Comparison of ENCODE assay signal across 20 cellular contexts in the genomic region with DNA sequence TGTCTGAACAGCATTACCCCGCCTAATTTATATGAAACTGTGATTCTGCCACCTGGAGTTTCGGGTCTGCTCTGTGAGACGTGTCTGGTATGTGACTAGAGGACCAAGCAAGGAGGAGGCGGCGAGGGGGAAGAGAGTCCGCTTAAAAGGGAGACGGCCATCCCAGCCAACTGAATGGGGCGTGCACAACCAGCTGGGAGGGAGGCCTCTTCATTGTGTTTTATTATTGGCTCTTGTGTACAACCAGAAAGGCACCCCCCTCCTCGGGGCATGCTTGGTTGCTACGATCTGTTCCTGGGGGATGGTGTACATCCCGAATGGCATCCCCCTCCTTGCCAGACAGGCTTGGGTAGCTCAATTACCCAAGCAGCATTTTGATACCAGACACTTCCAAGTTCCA.
"Had no signal": no experiment of that assay in that cellular context is flagged by ENCODE, and none has a peak within 500 bp of the region (broad histone marks: within the 10 kb centered on the region; RNA-seq: fewer than 3 reads in every experiment).

No MANE protein-coding gene starts in this region.

- DNase-seq: effector memory CD4-positive, alpha-beta T cell; esophagus squamous epithelium; foreskin fibroblast; glutamatergic neuron; immature natural killer cell; kidney; left cardiac atrium; left ventricle myocardium superior; mesendoderm; naive B cell; ovary; stimulated activated CD4-positive, alpha-beta T cell treated with anti-CD3 and anti-CD28 coated beads, Interleukin-2, amount 100 ng/mL, for 48 hours; stimulated activated naive CD8-positive, alpha-beta T cell treated with anti-CD3 and anti-CD28 coated beads, Interleukin-15, Interleukin-2, amounts not matched to agents 100 U/mL and 50 U/mL, for 24 hours; trophoblast cell had no signal

- H3K27ac ChIP-seq: epithelial cell of prostate, esophagus squamous epithelium, gastroesophageal sphincter, ovary, right atrium auricular region had no signal

- H3K9me3 Mint-ChIP-seq: nephron had no signal

- H3K27me3 Mint-ChIP-seq: naive B cell had no signal

- H3K4me1 Mint-ChIP-seq: immature natural killer cell; naive B cell; stimulated activated effector memory CD8-positive, alpha-beta T cell treated with anti-CD3 and anti-CD28 coated beads, Interleukin-12 subunit alpha, Interleukin-12 subunit beta, amount 100 ng/mL, for 72 hours had no signal

- H3K4me1 ChIP-seq: esophagus squamous epithelium, gastroesophageal sphincter, right atrium auricular region had no signal

- H3K27ac Mint-ChIP-seq: immature natural killer cell; naive B cell; nephron; stimulated activated effector memory CD8-positive, alpha-beta T cell treated with anti-CD3 and anti-CD28 coated beads, Interleukin-12 subunit alpha, Interleukin-12 subunit beta, amount 100 ng/mL, for 72 hours had no signal

- FAIRE-seq: kidney had no signal

- H3K27me3 ChIP-seq: esophagus squamous epithelium, gastroesophageal sphincter, ovary, right atrium auricular region had no signal

- H3K4me3 ChIP-seq: esophagus squamous epithelium, gastroesophageal sphincter, ovary, right atrium auricular region, smooth muscle cell had no signal

- H3K4me2 ChIP-seq: smooth muscle cell had no signal

- H3K9me3 ChIP-seq: esophagus squamous epithelium, gastroesophageal sphincter, ovary, right atrium auricular region had no signal

- H3K36me3 ChIP-seq: esophagus squamous epithelium, gastroesophageal sphincter, ovary, right atrium auricular region had no signal

- H3K4me3 Mint-ChIP-seq: immature natural killer cell; naive B cell; nephron; stimulated activated effector memory CD8-positive, alpha-beta T cell treated with anti-CD3 and anti-CD28 coated beads, Interleukin-12 subunit alpha, Interleukin-12 subunit beta, amount 100 ng/mL, for 72 hours had no signal

- H3K36me3 Mint-ChIP-seq: immature natural killer cell; naive B cell; stimulated activated effector memory CD8-positive, alpha-beta T cell treated with anti-CD3 and anti-CD28 coated beads, Interleukin-12 subunit alpha, Interleukin-12 subunit beta, amount 100 ng/mL, for 72 hours had no signal
